ENCODE assay signal across 18 cellular contexts in the genomic region with DNA sequence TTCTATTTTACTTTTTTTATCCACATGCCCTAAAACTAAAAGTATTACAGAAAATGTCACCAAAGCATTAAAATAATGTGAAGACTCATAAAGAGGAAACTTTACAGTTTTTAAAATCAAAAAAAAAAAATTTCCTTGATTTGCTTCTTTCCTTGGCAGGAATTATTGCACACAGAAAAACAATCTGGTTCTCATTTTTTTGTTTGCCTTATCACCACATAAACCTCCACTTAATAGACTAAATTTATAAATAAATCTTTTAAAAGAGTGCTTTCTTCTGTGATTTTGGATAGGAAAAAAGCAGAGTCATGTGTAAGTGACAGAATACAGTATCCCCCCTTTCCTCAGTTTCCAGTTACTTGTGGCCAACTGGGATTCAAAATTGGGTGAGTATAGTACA.
"Had no signal": no experiment of that assay in that cellular context is flagged by ENCODE, and none has a peak within 500 bp of the region (broad histone marks: within the 10 kb centered on the region; RNA-seq: fewer than 3 reads in every experiment).

No MANE protein-coding gene starts in this region.

- H3K27me3 Mint-ChIP-seq: dendritic cell treated with granulocyte-macrophage colony-stimulating factor and Interleukin-4, amounts not matched to agents 40 ng/mL and 50 ng/mL, for 4 days had no signal

- H3K27me3 ChIP-seq: gastroesophageal sphincter, ovary, right atrium auricular region, tibial artery, upper lobe of left lung, vagina had no signal

- ATAC-seq: effector memory CD8-positive, alpha-beta T cell; gastroesophageal sphincter; left lobe of liver; natural killer cell had no signal

- H3K36me3 Mint-ChIP-seq: mesothelial cell of epicardium, natural killer cell had no signal

- H3K27ac ChIP-seq: gastroesophageal sphincter, right atrium auricular region, upper lobe of left lung had no signal

- H3K27ac Mint-ChIP-seq: dendritic cell treated with granulocyte-macrophage colony-stimulating factor and Interleukin-4, amounts not matched to agents 40 ng/mL and 50 ng/mL, for 4 days; effector memory CD8-positive, alpha-beta T cell; natural killer cell; stimulated activated naive CD8-positive, alpha-beta T cell treated with anti-CD3 and anti-CD28 coated beads, Interleukin-15, Interleukin-2, amounts not matched to agents 100 ng/mL and 50 ng/mL, for 24 hours had no signal

- H3K9me3 Mint-ChIP-seq: dendritic cell treated with granulocyte-macrophage colony-stimulating factor and Interleukin-4, amounts not matched to agents 40 ng/mL and 50 ng/mL, for 4 days; effector memory CD8-positive, alpha-beta T cell; mesothelial cell of epicardium; natural killer cell; neural crest cell; stimulated activated naive CD8-positive, alpha-beta T cell treated with anti-CD3 and anti-CD28 coated beads, Interleukin-15, Interleukin-2, amounts not matched to agents 100 ng/mL and 50 ng/mL, for 24 hours had no signal

- DNase-seq: effector memory CD8-positive, alpha-beta T cell; foreskin fibroblast; glutamatergic neuron; islet precursor cell; natural killer cell; ovary; stimulated activated CD4-positive, alpha-beta T cell treated with anti-CD3 and anti-CD28 coated beads, Interleukin-2, amount 100 ng/mL, for 48 hours; tibial artery; upper lobe of left lung had no signal

- H3K4me3 Mint-ChIP-seq: dendritic cell treated with granulocyte-macrophage colony-stimulating factor and Interleukin-4, amounts not matched to agents 40 ng/mL and 50 ng/mL, for 4 days; effector memory CD8-positive, alpha-beta T cell; mesothelial cell of epicardium; natural killer cell; neural crest cell; stimulated activated naive CD8-positive, alpha-beta T cell treated with anti-CD3 and anti-CD28 coated beads, Interleukin-15, Interleukin-2, amounts not matched to agents 100 ng/mL and 50 ng/mL, for 24 hours had no signal

- H3K36me3 ChIP-seq: gastroesophageal sphincter, ovary, right atrium auricular region, tibial artery, upper lobe of left lung, vagina had no signal

- H3K4me1 Mint-ChIP-seq: natural killer cell had no signal

- H3K4me2 ChIP-seq: smooth muscle cell had no signal

- H3K4me3 ChIP-seq: gastroesophageal sphincter, ovary, right atrium auricular region, smooth muscle cell, tibial artery, upper lobe of left lung, vagina had no signal

- H3K9me3 ChIP-seq: gastroesophageal sphincter, ovary, right atrium auricular region, tibial artery, upper lobe of left lung, vagina had no signal
